16 cellular contexts compared by ENCODE assay signal in the genomic region with DNA sequence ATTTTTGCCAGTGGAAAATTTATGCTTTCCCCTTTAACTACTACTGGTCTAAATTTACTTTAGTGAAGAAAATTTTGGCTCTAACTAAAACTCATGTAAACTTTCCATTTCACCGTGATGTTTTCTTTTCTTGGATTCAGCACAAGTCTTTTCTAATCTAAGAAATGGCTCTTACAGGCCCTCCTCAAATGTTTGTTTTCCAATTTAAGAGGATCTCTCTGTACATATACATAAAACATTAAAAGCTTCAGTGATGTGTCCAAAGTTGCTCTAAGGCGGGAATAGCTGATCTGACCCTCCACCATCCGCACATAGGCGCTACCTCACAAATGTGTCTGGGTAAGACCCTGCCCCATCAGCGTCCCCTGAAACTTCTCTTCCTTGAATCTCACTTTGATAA.
DNase-seq lines count a peak whose midpoint lies in the region; ATAC-seq and TF ChIP-seq lines count a peak whose summit lies in the region.
"Had no signal": no experiment of that assay in that cellular context is flagged by ENCODE, and none has a peak within 500 bp of the region (broad histone marks: within the 10 kb centered on the region; RNA-seq: fewer than 3 reads in every experiment).

No MANE protein-coding gene starts in this region.

- in situ Hi-C loops in HAP-1 (cut with MboI; ENCODE audit: low sequenced_read_pairs) = no loop called here

- H3K4me3 Mint-ChIP-seq in Caco-2 (ENCODE audit: unreplicated experiment) (peak overlapping the region; percentile 56), WTC11 (no peak overlapping the region)

- H3K9me3 Mint-ChIP-seq in Caco-2 (ENCODE audit: unreplicated experiment) (no peaks in the 10 kb centered on the region), WTC11 (no peaks in the 10 kb centered on the region)
- H3K9me3 Mint-ChIP-seq in activated naive CD4-positive, alpha-beta T cell treated with anti-CD3 and anti-CD28 coated beads, Interleukin-2, amount 50 U/mL, for 72 hours = no peaks in the 10 kb centered on the region

- H3K27me3 Mint-ChIP-seq in Caco-2 (ENCODE audit: insufficient read depth, unreplicated experiment) = no peaks in the 10 kb centered on the region
- H3K27me3 Mint-ChIP-seq in WTC11 (ENCODE audit: low read depth) = no peaks in the 10 kb centered on the region

- no TSS peak for BruUV-seq in Caco-2 (replicated peaks; lab: Mats Ljungman, UMichigan)

- H3K36me3 ChIP-seq in Caco-2 (ENCODE audit: control insufficient read depth, insufficient read depth, low read length) (no peaks in the 10 kb centered on the region), mesodermal cell (ENCODE audit: control insufficient read depth, insufficient read depth, low read length) (no peaks in the 10 kb centered on the region), stomach (no peaks in the 10 kb centered on the region), HAP-1 (replicated peaks) (no peaks in the 10 kb centered on the region)

- ATAC-seq in WTC11 = no peak
- ATAC-seq in activated naive CD4-positive, alpha-beta T cell treated with anti-CD3 and anti-CD28 coated beads, Interleukin-2, amount 50 U/mL, for 72 hours = no peak
- ATAC-seq: GM12878 had no signal

- CTCF ChIA-PET in Caco-2 (lab: Charles Lee) = interaction anchor here (1.5 kb wide), 1 partner anchor 37 kb away, joined by 3 read pairs; no protein-coding TSS in a partner anchor
- CTCF ChIA-PET in WTC11 (lab: Charles Lee) = no interaction called here
- CTCF ChIA-PET in HEK293T (lab: Yijun Ruan, JAX) = no interaction called here

- WGBS in mesodermal cell (ENCODE audit: insufficient coverage in 2 of 2), 2 experiments = 95 to 96% methylated on average over 4 to 5 of the region's 5 CpGs
- WGBS in stomach, 5 donors = 54 to 76% (median 65%) methylated on average over 5 of the region's 5 CpGs

- H3K4me1 Mint-ChIP-seq in Caco-2 (ENCODE audit: low read depth, unreplicated experiment) = peaks cover 73% of the 10 kb centered on the region
- peaks cover 79% of the 10 kb centered on the region for H3K4me1 Mint-ChIP-seq in WTC11

- H3K36me3 Mint-ChIP-seq in Caco-2 (ENCODE audit: insufficient read depth, unreplicated experiment) (peaks cover 6% of the 10 kb centered on the region), WTC11 (no peaks in the 10 kb centered on the region)
- H3K36me3 Mint-ChIP-seq in activated naive CD4-positive, alpha-beta T cell treated with anti-CD3 and anti-CD28 coated beads, Interleukin-2, amount 50 U/mL, for 72 hours = no peaks in the 10 kb centered on the region

- intact Hi-C loops in Caco-2 (cut with micrococcal nuclease; ENCODE audit: unreplicated experiment) = loop anchor here (1.0 to 5.0 kb wide), 7 partner anchors 15 to 65 kb away; no protein-coding TSS in a partner anchor
- intact Hi-C loops in stomach (cut with DNase I; ENCODE audit: low total_unique reads) = no loop called here
- intact Hi-C loops in posterior vena cava (cut with DNase I) = no loop called here

- H3K27ac Mint-ChIP-seq in Caco-2 (ENCODE audit: unreplicated experiment) (peak overlapping the region; percentile 82), WTC11 (peak overlapping the region; percentile 68)
- H3K27ac Mint-ChIP-seq in activated naive CD4-positive, alpha-beta T cell treated with anti-CD3 and anti-CD28 coated beads, Interleukin-2, amount 50 U/mL, for 72 hours = no peak overlapping the region

- H3K4me1 ChIP-seq in Caco-2 (peaks cover 69% of the 10 kb centered on the region), mesodermal cell (ENCODE audit: control insufficient read depth, insufficient read depth, low read length, poor library complexity, severe bottlenecking) (peaks cover 81% of the 10 kb centered on the region), stomach (peaks cover 2 to 61% (median 27%) of the 10 kb centered on the region in 4 donors), HAP-1 (peaks cover 5% of the 10 kb centered on the region; the same call in 1 of the 2 replicates)

- no peaks in the 10 kb centered on the region for H3K9me3 ChIP-seq in Caco-2
- no peaks in the 10 kb centered on the region for H3K9me3 ChIP-seq in mesodermal cell (ENCODE audit: control insufficient read depth, low read length)
- H3K9me3 ChIP-seq in stomach = no peaks in the 10 kb centered on the region
- H3K9me3 ChIP-seq in HAP-1 = no peaks in the 10 kb centered on the region

- no peak for DNase-seq in Caco-2
- no peak for DNase-seq in WTC11 (ENCODE audit: low spot score)
- DNase-seq in stomach = no peak
- no peak for DNase-seq in HAP-1 (ENCODE audit: low spot score in 2 of 2)
- DNase-seq in HEK293T (ENCODE audit: extremely low spot score) = no peak
- DNase-seq in activated naive CD4-positive, alpha-beta T cell treated with anti-CD3 and anti-CD28 coated beads, Interleukin-2, amount 50 U/mL, for 72 hours (ENCODE audit: low spot score in 2 of 2) = no peak
- no peak for DNase-seq in posterior vena cava (ENCODE audit: low spot score)
- DNase-seq: Calu3; HCEC 1CT; NCI-H1694; NCI-H2107; NCI-H345; NK-92 treated with Interleukin-12 subunit alpha and Interleukin-12 subunit beta, amount 100 ng/mL, for 24 hours; OCI-M1 had no signal

- no peak for TF ChIP-seq EP300 in stomach (IDR thresholded peaks at IDR 0.05)

- H3K4me3 ChIP-seq in Caco-2 (ENCODE audit: low read depth, low read length) = no peak overlapping the region
- H3K4me3 ChIP-seq in mesodermal cell (ENCODE audit: extremely low read depth, insufficient read depth, low read length, poor library complexity, severe bottlenecking) = no peak overlapping the region
- H3K4me3 ChIP-seq in stomach = no peak overlapping the region
- H3K4me3 ChIP-seq in HAP-1 = no peak overlapping the region
- H3K4me3 ChIP-seq: GM12878 had no signal

- H3K27me3 ChIP-seq in Caco-2 (replicated peaks; ENCODE audit: control insufficient read depth, insufficient read depth, low read length) = no peaks in the 10 kb centered on the region
- H3K27me3 ChIP-seq in stomach = no peaks in the 10 kb centered on the region
- no peaks in the 10 kb centered on the region for H3K27me3 ChIP-seq in HAP-1 (ENCODE audit: low read depth)

- TF ChIP-seq POLR2A in stomach (IDR thresholded peaks at IDR 0.05) = no peak

- POLR2A ChIA-PET in Caco-2 (lab: Charles Lee) = interaction anchor here (1.0 kb wide), 1 partner anchor 66 kb away, joined by 5 read pairs; no protein-coding TSS in a partner anchor
- POLR2A ChIA-PET in WTC11 (lab: Charles Lee) = no interaction called here
- POLR2A ChIA-PET in HEK293T (lab: Yijun Ruan, JAX) = interaction anchor here (0.9 to 1.2 kb wide), 2 partner anchors 8 to 10 kb away, joined by 3 to 7 read pairs; no protein-coding TSS in a partner anchor

- TF ChIP-seq CTCF in Caco-2 (IDR thresholded peaks at IDR 0.05; ENCODE audit: insufficient read depth in 1 of 2, low read depth in 1 of 2, low read length in 1 of 2, severe bottlenecking in 1 of 2, unreplicated experiment in 1 of 2) (no peak), WTC11 (IDR thresholded peaks at IDR 0.05) (no peak), stomach (IDR thresholded peaks at IDR 0.05) (no peak)

- H3K27ac ChIP-seq in mesodermal cell (ENCODE audit: low read depth, low read length, severe bottlenecking) (peak overlapping the region; percentile 92), stomach (peak overlapping the region in 3 of 5 donors; percentile 26 to 65 (median 64))

TF ChIP-seq in WTC11, 78 proteins besides CTCF, POLR2A, EP300 and RAD21 (continues in another document):
- TF ChIP-seq ZNF121 (CRISPR knock-in tag; IDR thresholded peaks at IDR 0.05) (no peak), RORB (CRISPR knock-in tag; IDR thresholded peaks at IDR 0.05) (no peak), CDX4 (CRISPR knock-in tag; IDR thresholded peaks at IDR 0.05; ENCODE audit: borderline replicate concordance) (no peak)
- TF ChIP-seq, protein P1, sequence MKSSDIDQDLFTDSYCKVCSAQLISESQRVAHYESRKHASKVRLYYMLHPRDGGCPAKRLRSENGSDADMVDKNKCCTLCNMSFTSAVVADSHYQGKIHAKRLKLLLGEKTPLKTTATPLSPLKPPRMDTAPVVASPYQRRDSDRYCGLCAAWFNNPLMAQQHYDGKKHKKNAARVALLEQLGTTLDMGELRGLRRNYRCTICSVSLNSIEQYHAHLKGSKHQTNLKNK (CRISPR knock-in tag; IDR thresholded peaks at IDR 0.05) = no peak
- TF ChIP-seq, protein P2, sequence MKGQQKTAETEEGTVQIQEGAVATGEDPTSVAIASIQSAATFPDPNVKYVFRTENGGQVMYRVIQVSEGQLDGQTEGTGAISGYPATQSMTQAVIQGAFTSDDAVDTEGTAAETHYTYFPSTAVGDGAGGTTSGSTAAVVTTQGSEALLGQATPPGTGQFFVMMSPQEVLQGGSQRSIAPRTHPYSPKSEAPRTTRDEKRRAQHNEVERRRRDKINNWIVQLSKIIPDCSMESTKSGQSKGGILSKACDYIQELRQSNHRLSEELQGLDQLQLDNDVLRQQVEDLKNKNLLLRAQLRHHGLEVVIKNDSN (CRISPR knock-in tag; IDR thresholded peaks at IDR 0.05) = no peak

TF ChIP-seq in HEK293T, 16 proteins besides CTCF, POLR2A, EP300 and RAD21:
- TF ChIP-seq L3MBTL2 (conservative IDR thresholded peaks at IDR 0.05) = no peak
- no peak for TF ChIP-seq CTBP1 (IDR thresholded peaks at IDR 0.05; ENCODE audit: borderline replicate concordance)
- TF ChIP-seq FOXK2 (IDR thresholded peaks at IDR 0.05) = no peak

Comparison
In these comparisons a context has a peak if more than half of its experiments do, and no peak if none do; other contexts are left out.
1. H3K27ac Mint-ChIP-seq: peak in Caco-2 (single experiment) and WTC11 (single experiment); none in activated naive CD4-positive, alpha-beta T cell treated with anti-CD3 and anti-CD28 coated beads, Interleukin-2, amount 50 U/mL, for 72 hours (0 of 2).